In the genomic region with DNA sequence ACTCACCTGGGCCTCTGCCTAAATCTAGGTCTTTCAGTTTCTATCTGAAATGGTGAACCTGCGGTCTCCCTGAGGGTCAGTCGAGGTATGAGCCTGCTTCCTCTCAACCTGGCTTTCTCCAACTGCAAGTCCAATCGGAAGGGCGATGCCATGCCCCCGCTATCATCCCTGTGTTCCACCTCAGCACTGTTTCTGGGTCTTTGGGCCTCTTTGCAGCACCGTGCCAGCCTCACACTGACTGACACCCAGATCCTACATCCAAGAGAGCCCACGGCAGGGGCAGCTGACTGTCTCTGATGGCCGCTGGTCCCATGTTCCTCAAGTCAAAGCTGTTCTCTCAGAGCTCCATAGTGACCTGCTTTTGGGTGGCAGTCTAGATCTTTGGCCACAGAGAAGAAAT, we compare ENCODE assay signal across 28 cellular contexts.
"Had no signal": no experiment of that assay in that cellular context is flagged by ENCODE, and none has a peak within 500 bp of the region (broad histone marks: within the 10 kb centered on the region; RNA-seq: fewer than 3 reads in every experiment).

No MANE protein-coding gene starts in this region.

- H3K9ac ChIP-seq: neural progenitor cell, parathyroid adenoma had no signal

- H3K9me3 ChIP-seq: esophagus squamous epithelium, prostate gland, right atrium auricular region, stomach, thyroid gland had no signal

- ATAC-seq: left lobe of liver; naive thymus-derived CD4-positive, alpha-beta T cell; sciatic nerve; stimulated activated effector memory CD8-positive, alpha-beta T cell treated with anti-CD3 and anti-CD28 coated beads, Interleukin-12 subunit alpha, Interleukin-12 subunit beta, amount 100 ng/mL, for 72 hours had no signal

- H3K27ac ChIP-seq: coronary artery, esophagus squamous epithelium, neural progenitor cell, parathyroid adenoma, prostate gland, right atrium auricular region, stomach, thyroid gland had no signal

- FAIRE-seq: endometrium, keratinocyte had no signal

- DNase-seq: dermis blood vessel endothelial cell; effector memory CD4-positive, alpha-beta T cell; erythroblast; esophagus squamous epithelium; foreskin melanocyte; glutamatergic neuron; hypothalamus; immature natural killer cell; mesenchymal stem cell; midbrain; naive thymus-derived CD4-positive, alpha-beta T cell; stimulated activated CD4-positive, alpha-beta T cell treated with anti-CD3 and anti-CD28 coated beads, Interleukin-2, amount 100 ng/mL, for 24 hours; stimulated activated CD4-positive, alpha-beta T cell treated with anti-CD3 and anti-CD28 coated beads, Interleukin-4, amount 100 ng/mL, for 24 hours; stimulated activated naive CD4-positive, alpha-beta T cell treated with Interleukin-2 at 50 U/mL for 16 hours; stomach; thyroid gland; trophoblast cell had no signal

- H3K79me2 ChIP-seq: parathyroid adenoma had no signal

- H3K36me3 ChIP-seq: esophagus squamous epithelium, neural progenitor cell, prostate gland, right atrium auricular region, stomach, thyroid gland had no signal

- H3K4me2 ChIP-seq: neural progenitor cell, smooth muscle cell had no signal

- H3K4me3 ChIP-seq: coronary artery, esophagus squamous epithelium, neural progenitor cell, prostate gland, right atrium auricular region, smooth muscle cell, stomach, thyroid gland had no signal

- H2AFZ ChIP-seq: neural progenitor cell, parathyroid adenoma had no signal

- H3K27me3 ChIP-seq: neural progenitor cell, right atrium auricular region, thyroid gland had no signal

- H3K4me1 ChIP-seq: neural progenitor cell, parathyroid adenoma, prostate gland, right atrium auricular region, stomach, thyroid gland had no signal
